In the genomic region with DNA sequence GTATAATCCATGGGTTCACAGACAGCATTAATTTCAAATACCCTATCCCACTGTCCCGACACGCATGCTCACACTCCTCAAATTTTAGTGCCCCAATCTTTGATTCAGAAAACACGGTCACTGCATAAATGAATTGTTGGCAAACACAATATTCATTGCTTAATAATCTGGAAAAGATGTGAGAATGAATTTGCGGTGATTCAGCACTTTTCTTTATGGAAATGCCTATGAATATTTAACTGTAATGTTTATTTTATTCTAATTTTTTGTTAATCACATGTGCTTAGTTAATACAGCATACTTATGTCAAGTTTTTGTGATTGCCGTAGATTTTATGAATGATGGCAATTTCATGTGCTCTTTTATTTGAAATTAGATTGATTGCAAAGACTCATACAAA, we compare ENCODE assay signal across 1 cellular context.
TF ChIP-seq lines count a peak whose summit lies in the region.

No MANE protein-coding gene starts in this region.

TF ChIP-seq in IMR-90, 13 proteins besides CTCF, POLR2A, EP300 and RAD21:
- peak; percentile 72 for TF ChIP-seq MAFK (IDR thresholded peaks at IDR 0.05; ENCODE audit: low read depth, low read length)
- no peak for TF ChIP-seq SMC3 (IDR thresholded peaks at IDR 0.05; ENCODE audit: low read depth, low read length)
- TF ChIP-seq NFE2L2 (IDR thresholded peaks at IDR 0.05; ENCODE audit: low read depth, low read length), result peak; percentile 53
- no peak for TF ChIP-seq RCOR1 (IDR thresholded peaks at IDR 0.05; ENCODE audit: insufficient replicate concordance, low read length)
- TF ChIP-seq, protein P1, sequence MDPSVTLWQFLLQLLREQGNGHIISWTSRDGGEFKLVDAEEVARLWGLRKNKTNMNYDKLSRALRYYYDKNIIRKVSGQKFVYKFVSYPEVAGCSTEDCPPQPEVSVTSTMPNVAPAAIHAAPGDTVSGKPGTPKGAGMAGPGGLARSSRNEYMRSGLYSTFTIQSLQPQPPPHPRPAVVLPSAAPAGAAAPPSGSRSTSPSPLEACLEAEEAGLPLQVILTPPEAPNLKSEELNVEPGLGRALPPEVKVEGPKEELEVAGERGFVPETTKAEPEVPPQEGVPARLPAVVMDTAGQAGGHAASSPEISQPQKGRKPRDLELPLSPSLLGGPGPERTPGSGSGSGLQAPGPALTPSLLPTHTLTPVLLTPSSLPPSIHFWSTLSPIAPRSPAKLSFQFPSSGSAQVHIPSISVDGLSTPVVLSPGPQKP (IDR thresholded peaks at IDR 0.05; ENCODE audit: borderline replicate concordance, low read depth, low read length), result no peak
- no peak for TF ChIP-seq CEBPB (IDR thresholded peaks at IDR 0.05; ENCODE audit: low read depth, low read length)
- no peak for TF ChIP-seq CHD1 (IDR thresholded peaks at IDR 0.05; ENCODE audit: low read depth, low read length)
- TF ChIP-seq FOS (IDR thresholded peaks at IDR 0.05; ENCODE audit: low read depth, low read length), result no peak
- TF ChIP-seq, protein P2, sequence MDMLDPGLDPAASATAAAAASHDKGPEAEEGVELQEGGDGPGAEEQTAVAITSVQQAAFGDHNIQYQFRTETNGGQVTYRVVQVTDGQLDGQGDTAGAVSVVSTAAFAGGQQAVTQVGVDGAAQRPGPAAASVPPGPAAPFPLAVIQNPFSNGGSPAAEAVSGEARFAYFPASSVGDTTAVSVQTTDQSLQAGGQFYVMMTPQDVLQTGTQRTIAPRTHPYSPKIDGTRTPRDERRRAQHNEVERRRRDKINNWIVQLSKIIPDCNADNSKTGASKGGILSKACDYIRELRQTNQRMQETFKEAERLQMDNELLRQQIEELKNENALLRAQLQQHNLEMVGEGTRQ (IDR thresholded peaks at IDR 0.05; ENCODE audit: low read depth, low read length), result no peak
